In the genomic region with DNA sequence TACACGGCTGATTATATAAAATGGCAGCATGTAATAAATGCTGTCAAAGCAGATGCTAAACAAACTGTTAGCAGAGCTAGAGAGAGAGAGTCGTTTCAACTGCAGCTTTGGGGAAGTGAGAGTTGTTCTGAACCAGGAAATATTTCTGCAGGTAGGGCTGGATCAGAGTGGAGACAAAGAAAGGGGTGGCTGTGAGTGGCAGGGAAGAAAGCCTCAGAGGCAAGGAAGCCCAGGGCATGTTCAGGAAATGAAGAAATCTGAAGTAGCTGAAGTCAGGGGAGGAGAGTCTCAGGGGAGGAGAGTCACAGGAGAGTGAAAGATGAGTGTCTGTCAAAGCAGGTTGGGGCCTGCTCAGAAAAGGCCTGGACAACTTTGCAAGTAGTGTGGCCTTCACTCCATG, we compare ENCODE assay signal across 10 cellular contexts. TPM values are rescaled to one million over a fixed set of nuclear protein-coding genes. Genes with fewer than 3 reads are reported as not detected.
A peak's percentile ranks its signal among the peaks of the same experiment; 100 is the strongest.
DNase-seq lines count a peak whose midpoint lies in the region; ATAC-seq, FAIRE-seq and TF ChIP-seq lines count a peak whose summit lies in the region.
"Had no signal": no experiment of that assay in that cellular context is flagged by ENCODE, and none has a peak within 500 bp of the region (broad histone marks: within the 10 kb centered on the region; RNA-seq: fewer than 3 reads in every experiment).

No MANE protein-coding gene starts in this region.

- H4K20me1 ChIP-seq in H9 (ENCODE audit: control insufficient read depth, insufficient read depth, insufficient read length) = no peaks in the 10 kb centered on the region

- no peak overlapping the region for H2BK12ac ChIP-seq in H9 (ENCODE audit: insufficient read length, low read depth, low read length)

- H3K36me3 ChIP-seq in left lung = no peaks in the 10 kb centered on the region
- H3K36me3 ChIP-seq in aorta (ENCODE audit: control insufficient read depth in 1 of 2, insufficient read depth in 2 of 2, low read length in 1 of 2) = no peaks in the 10 kb centered on the region

- H3K4me2 ChIP-seq in H9 (ENCODE audit: insufficient read depth, insufficient read length, low read length) = no peak overlapping the region

- H3K4me1 ChIP-seq in left lung (no peaks in the 10 kb centered on the region), aorta (ENCODE audit: control insufficient read depth in 1 of 2, insufficient read depth in 2 of 2, low read length in 2 of 2) (no peaks in the 10 kb centered on the region), H9 (ENCODE audit: insufficient read depth, low read length) (no peaks in the 10 kb centered on the region)

- H3K27ac ChIP-seq in left lung (no peak overlapping the region), aorta (ENCODE audit: low read depth in 1 of 2, low read length in 2 of 2) (no peak overlapping the region), H9 (ENCODE audit: insufficient read length, low read depth, low read length) (no peak overlapping the region)

- H4K5ac ChIP-seq in H9 (ENCODE audit: insufficient read length, low read depth, low read length) = no peak overlapping the region

- H3K9ac ChIP-seq in H9 (ENCODE audit: extremely low read depth, insufficient read length, low read length) = no peak overlapping the region

- H2BK120ac ChIP-seq in H9 (ENCODE audit: low read depth, low read length, poor library complexity, severe bottlenecking) = no peak overlapping the region

- H3K4me1 Mint-ChIP-seq in H9 = no peaks in the 10 kb centered on the region

- intact Hi-C loops in left lung (cut with DNase I) (no loop called here), aorta (cut with DNase I) (no loop called here)

- H2BK15ac ChIP-seq in H9 (ENCODE audit: low read depth, low read length) = no peak overlapping the region

- TF ChIP-seq CTCF in left lung (IDR thresholded peaks at IDR 0.05) (no peak), H9 (conservative IDR thresholded peaks at IDR 0.05) (no peak)

- H3K4ac ChIP-seq in H9 (ENCODE audit: low read depth, low read length) = no peak overlapping the region

- no peak overlapping the region for H3T11ph ChIP-seq in H9 (ENCODE audit: low read length)

- H3K4me3 ChIP-seq in left lung = no peak overlapping the region
- no peak overlapping the region for H3K4me3 ChIP-seq in aorta (ENCODE audit: low read length in 2 of 2)

- peak; percentile 7 for DNase-seq in GM18507 (ENCODE audit: extremely low spot score, insufficient read length, low read depth)
- DNase-seq in MV-4-11 (lab: John Stamatoyannopoulos, UW) = peak; percentile 76
- DNase-seq in left lung = no peak
- DNase-seq in aorta = no peak
- DNase-seq in H9 = no peak
- DNase-seq in hypothalamus (lab: John Stamatoyannopoulos, UW) = no peak
- DNase-seq in foreskin melanocyte = no peak
- DNase-seq: activated T-cell treated with anti-CD3 and anti-CD28 coated beads, Interleukin-2, amount 50 U/mL, for 48 hours had no signal

- no peaks in the 10 kb centered on the region for H3K23me2 ChIP-seq in H9 (ENCODE audit: insufficient read length, low read depth, low read length, poor library complexity, severe bottlenecking)

- H3K27me3 ChIP-seq in left lung = no peaks in the 10 kb centered on the region
- H3K27me3 ChIP-seq in aorta (ENCODE audit: control insufficient read depth in 1 of 2, insufficient read depth in 2 of 2, low read length in 1 of 2) = no peaks in the 10 kb centered on the region
- H3K27me3 ChIP-seq in H9 (ENCODE audit: insufficient read depth, low read length) = no peaks in the 10 kb centered on the region

- no peak overlapping the region for H2AFZ ChIP-seq in H9 (ENCODE audit: low read length)

- H3K79me1 ChIP-seq in H9 (ENCODE audit: insufficient read depth, low read depth, low read length, poor library complexity, severe bottlenecking) = no peaks in the 10 kb centered on the region

- no peak overlapping the region for H3K14ac ChIP-seq in H9 (ENCODE audit: insufficient read depth, low read length)

- H3K27ac Mint-ChIP-seq in H9 = no peak overlapping the region

- ATAC-seq in HG02642 (IDR thresholded peaks at IDR 0.05; ENCODE audit: poor library complexity, unreplicated experiment) (peak; percentile 71), left lung (peak; percentile 68), aorta (ENCODE audit: low FRiP score) (no peak)
- ATAC-seq: sciatic nerve had no signal

- H2BK5ac ChIP-seq in H9 (ENCODE audit: insufficient read length, low read length) = no peak overlapping the region

- no peak overlapping the region for H4K8ac ChIP-seq in H9 (replicated peaks; ENCODE audit: insufficient read length, low read depth, low read length)

- no peak overlapping the region for H3K23ac ChIP-seq in H9 (ENCODE audit: insufficient read length, low read depth, low read length)

- H3K9me3 ChIP-seq in left lung = no peaks in the 10 kb centered on the region
- H3K9me3 ChIP-seq in aorta (ENCODE audit: control insufficient read depth, low read length) = no peaks in the 10 kb centered on the region
- peaks cover 31% of the 10 kb centered on the region for H3K9me3 ChIP-seq in H9 (ENCODE audit: control insufficient read depth, low read depth, low read length)

- H3K27me3 Mint-ChIP-seq in H9 (ENCODE audit: low read depth) = peaks cover 5% of the 10 kb centered on the region

- H3K4me3 Mint-ChIP-seq in H9 = no peak overlapping the region

- 55 to 61% methylated on average over 2 of the region's 2 CpGs for WGBS in aorta, 2 donors
- WGBS in H9 (ENCODE audit: extremely low coverage, insufficient read length, low lambda C conversion rate) = no CpG with 5 or more reads among the region's 2 CpGs

- H4K91ac ChIP-seq in H9 (ENCODE audit: insufficient read length, low read depth, low read length) = no peak overlapping the region

- no peak overlapping the region for H3K56ac ChIP-seq in H9 (ENCODE audit: insufficient read length, low read depth, low read length)

- peaks cover 0 to 3% (median 2%) of the 10 kb centered on the region in 3 experiments; a peak in 5 of 7 replicates for H3K36me3 Mint-ChIP-seq in H9 (ENCODE audit: insufficient read depth in 1 of 3, low read depth in 3 of 3)

- no peak overlapping the region for H3K18ac ChIP-seq in H9 (ENCODE audit: insufficient read length, low read depth, low read length)

- H3K9me3 Mint-ChIP-seq in H9 = peaks cover 64 to 74% of the 10 kb centered on the region in 2 experiments

- H2BK20ac ChIP-seq in H9 (ENCODE audit: low read depth, low read length, poor library complexity, severe bottlenecking) = no peak overlapping the region

- H2AK5ac ChIP-seq in H9 (ENCODE audit: insufficient read length, low read length) = no peak overlapping the region

- no peaks in the 10 kb centered on the region for H3K79me2 ChIP-seq in H9 (ENCODE audit: insufficient read depth, low read length)

- FAIRE-seq in GM18507 (lab: Jason Lieb, UNC) = peak; percentile 91

RNA-seq across cellular contexts. Expression of gene RPS6KA3, which starts 48.4 kb away (rescaled TPM):
- total RNA-seq in left lung (10 to 100 TPM; 60.8 to 73.5 TPM), aorta (10 to 100 TPM; 43.9 to 52.7 TPM), H9 (2021) (9.2 and 9.8 TPM in 2 replicates)
- polyA plus RNA-seq in aorta = 10 to 100 TPM in 1 of 2 donors, 1 to 10 TPM in 1; 7.9 to 11.5 TPM

Comparison
In these comparisons a context has a peak if more than half of its experiments do, and no peak if none do; other contexts are left out.
1. DNase-seq: peak in GM18507 (single experiment) and MV-4-11 (single experiment); none in left lung (0 of 2), aorta (0 of 2), H9 (single experiment), hypothalamus (0 of 51) and foreskin melanocyte (single experiment).